14 cellular contexts compared by ENCODE assay signal in the genomic region with DNA sequence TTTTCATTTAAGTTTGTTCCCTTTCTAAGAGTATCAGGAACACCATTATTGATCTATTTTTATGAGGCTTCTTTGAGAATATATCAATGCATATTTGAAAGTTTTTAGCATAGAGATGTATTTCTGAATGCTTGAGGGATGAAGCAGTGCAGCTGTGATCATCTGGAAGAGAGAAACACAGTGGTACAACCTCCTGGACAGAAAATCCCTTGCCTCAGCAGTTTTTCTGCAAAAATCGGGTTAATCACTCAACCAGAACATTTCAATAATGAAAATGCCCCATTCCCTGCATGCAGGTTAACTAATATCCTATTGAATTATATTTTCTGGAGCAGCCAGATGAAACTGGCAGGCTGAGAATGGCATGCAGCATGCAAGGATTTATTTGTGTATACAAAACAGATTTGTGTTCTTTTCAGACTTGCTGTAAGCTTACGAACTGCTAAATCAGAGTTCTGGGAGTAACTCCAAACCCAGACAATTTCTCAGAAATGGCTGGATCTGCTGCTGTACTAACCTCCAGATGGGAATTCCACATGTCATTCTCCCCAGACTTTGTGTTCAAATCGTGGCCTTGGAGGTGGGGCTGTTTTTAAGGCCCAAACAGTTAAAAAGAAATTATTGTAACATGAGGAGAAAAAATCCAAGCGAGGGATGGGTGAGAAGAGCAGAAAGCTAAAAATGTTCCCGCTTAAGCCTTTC. TPM values are rescaled to one million over a fixed set of nuclear protein-coding genes. Genes with fewer than 3 reads are reported as not detected.
DNase-seq lines count a peak whose midpoint lies in the region; ATAC-seq and TF ChIP-seq lines count a peak whose summit lies in the region.
"Had no signal": no experiment of that assay in that cellular context is flagged by ENCODE, and none has a peak within 500 bp of the region (broad histone marks: within the 10 kb centered on the region; RNA-seq: fewer than 3 reads in every experiment).

No MANE protein-coding gene starts in this region.

- intact Hi-C loops in Right ventricle myocardium superior (cut with DNase I): no loop called here

- no peak overlapping the region for H3K27ac ChIP-seq in Karpas-422 (ENCODE audit: low read length)
- H3K27ac ChIP-seq: foreskin keratinocyte had no signal

- TF ChIP-seq CTCF in astrocyte of the spinal cord (IDR thresholded peaks at IDR 0.05; ENCODE audit: low read depth, low read length) (no peak), nephron progenitor cell (IDR thresholded peaks at IDR 0.05) (no peak)

- ATAC-seq in Right ventricle myocardium superior (ENCODE audit: poor library complexity) (peak; percentile 85), HG02970 (IDR thresholded peaks at IDR 0.05; ENCODE audit: low FRiP score, unreplicated experiment) (no peak)
- ATAC-seq: foreskin keratinocyte; naive thymus-derived CD8-positive, alpha-beta T cell; stimulated activated naive CD8-positive, alpha-beta T cell treated with anti-CD3 and anti-CD28 coated beads, Interleukin-15, amount 100 ng/mL, for 72 hours had no signal

- no peaks in the 10 kb centered on the region for H4K20me1 ChIP-seq in Karpas-422 (ENCODE audit: insufficient read depth, low read depth, low read length)

- no peaks in the 10 kb centered on the region; the same call in 1 of the 2 replicates for H3K27me3 ChIP-seq in Karpas-422 (ENCODE audit: low read length)
- H3K27me3 ChIP-seq: foreskin keratinocyte had no signal

- peak; percentile 33 for DNase-seq in AG08395 (ENCODE audit: low spot score)
- peak; percentile 26 for DNase-seq in astrocyte of the spinal cord (ENCODE audit: low read depth, low spot score)
- DNase-seq in Right ventricle myocardium superior: no peak
- no peak for DNase-seq in nephron progenitor cell
- no peak for DNase-seq in Karpas-422
- no peak for DNase-seq in NCI-H1048 (lab: John Stamatoyannopoulos, UW)
- no peak for DNase-seq in stimulated activated CD4-positive, alpha-beta T cell treated with anti-CD3 and anti-CD28 coated beads, Interleukin-12 subunit alpha, Interleukin-12 subunit beta, amount 100 ng/mL, for 4 hours
- DNase-seq: activated CD4-positive, alpha-beta T cell treated with anti-CD3 and anti-CD28 coated beads for 4 hours; activated naive CD8-positive, alpha-beta T cell treated with anti-CD3 and anti-CD28 coated beads, Interleukin-2, amount 10 ng/mL, durations not matched to agents 7 days and 5 days; activated T-cell treated with anti-CD3 and anti-CD28 coated beads for 4 hours; foreskin keratinocyte; naive thymus-derived CD8-positive, alpha-beta T cell; stimulated activated naive CD8-positive, alpha-beta T cell treated with anti-CD3 and anti-CD28 coated beads, Interleukin-15, amount 100 ng/mL, for 72 hours had no signal

- no peaks in the 10 kb centered on the region for H3K36me3 ChIP-seq in Karpas-422 (ENCODE audit: insufficient read depth, low read length)

- H3K9me3 ChIP-seq in Karpas-422 (ENCODE audit: low read length): no peaks in the 10 kb centered on the region

- no peak overlapping the region for H3K9ac ChIP-seq in Karpas-422 (ENCODE audit: low read length)

- H3K4me1 Mint-ChIP-seq in nephron progenitor cell: peaks cover 49% of the 10 kb centered on the region

- peak overlapping the region; percentile 83 for H3K27ac Mint-ChIP-seq in nephron progenitor cell
- H3K27ac Mint-ChIP-seq: activated naive CD8-positive, alpha-beta T cell treated with anti-CD3 and anti-CD28 coated beads, Interleukin-2, amount 10 ng/mL, durations not matched to agents 7 days and 5 days; naive thymus-derived CD8-positive, alpha-beta T cell; stimulated activated naive CD8-positive, alpha-beta T cell treated with anti-CD3 and anti-CD28 coated beads, Interleukin-15, amount 100 ng/mL, for 72 hours had no signal

- H3K9me2 ChIP-seq in Karpas-422 (replicated peaks; ENCODE audit: insufficient read depth, low read length): no peaks in the 10 kb centered on the region

- H3K79me2 ChIP-seq in Karpas-422 (ENCODE audit: low read length): no peaks in the 10 kb centered on the region

- H3K4me1 ChIP-seq in Karpas-422 (ENCODE audit: low read length): no peaks in the 10 kb centered on the region
- H3K4me1 ChIP-seq: foreskin keratinocyte had no signal

- H3K9me3 Mint-ChIP-seq in nephron progenitor cell: no peaks in the 10 kb centered on the region
- H3K9me3 Mint-ChIP-seq: activated naive CD8-positive, alpha-beta T cell treated with anti-CD3 and anti-CD28 coated beads, Interleukin-2, amount 10 ng/mL, durations not matched to agents 7 days and 5 days; naive thymus-derived CD8-positive, alpha-beta T cell; stimulated activated naive CD8-positive, alpha-beta T cell treated with anti-CD3 and anti-CD28 coated beads, Interleukin-15, amount 100 ng/mL, for 72 hours had no signal

- no peaks in the 10 kb centered on the region for H3K36me3 Mint-ChIP-seq in nephron progenitor cell (ENCODE audit: low read depth)

- no peak overlapping the region for H3K4me3 Mint-ChIP-seq in nephron progenitor cell
- H3K4me3 Mint-ChIP-seq: activated naive CD8-positive, alpha-beta T cell treated with anti-CD3 and anti-CD28 coated beads, Interleukin-2, amount 10 ng/mL, durations not matched to agents 7 days and 5 days; naive thymus-derived CD8-positive, alpha-beta T cell; stimulated activated naive CD8-positive, alpha-beta T cell treated with anti-CD3 and anti-CD28 coated beads, Interleukin-15, amount 100 ng/mL, for 72 hours had no signal

- no peak overlapping the region for H2AFZ ChIP-seq in Karpas-422 (ENCODE audit: low read length)

- no peaks in the 10 kb centered on the region for H3K27me3 Mint-ChIP-seq in nephron progenitor cell (ENCODE audit: low read depth, poor library complexity)
- H3K27me3 Mint-ChIP-seq: activated naive CD8-positive, alpha-beta T cell treated with anti-CD3 and anti-CD28 coated beads, Interleukin-2, amount 10 ng/mL, durations not matched to agents 7 days and 5 days; stimulated activated naive CD8-positive, alpha-beta T cell treated with anti-CD3 and anti-CD28 coated beads, Interleukin-15, amount 100 ng/mL, for 72 hours had no signal

- no peak overlapping the region for H3K4me2 ChIP-seq in Karpas-422 (ENCODE audit: low read depth, low read length, poor library complexity, severe bottlenecking)

- H3K4me3 ChIP-seq in astrocyte of the spinal cord (ENCODE audit: low read depth, low read length): no peak overlapping the region
- no peak overlapping the region for H3K4me3 ChIP-seq in Karpas-422 (ENCODE audit: low read length)

- in situ Hi-C loops in astrocyte of the spinal cord (cut with HindIII; ENCODE audit: low sequenced_read_pairs): no loop called here

RNA-seq across cellular contexts. Expression of gene SLC9A9, which starts 39.1 kb away (rescaled TPM):
- 7.2 TPM for total RNA-seq in Right ventricle myocardium superior
- 2.2 and 2.3 TPM in 2 replicates for total RNA-seq in Karpas-422 (2014; rRNA removed; shearing (Covaris generic); ENCODE audit: low replicate concordance)

Comparison
In these comparisons a context has a peak if more than half of its experiments do, and no peak if none do; other contexts are left out.
1. DNase-seq: peak in AG08395 (single experiment) and astrocyte of the spinal cord (single experiment); none in Right ventricle myocardium superior (single experiment), nephron progenitor cell (single experiment), Karpas-422 (single experiment), NCI-H1048 (single experiment) and stimulated activated CD4-positive, alpha-beta T cell treated with anti-CD3 and anti-CD28 coated beads, Interleukin-12 subunit alpha, Interleukin-12 subunit beta, amount 100 ng/mL, for 4 hours (single experiment).